Comparison of ENCODE assay signal across 8 cellular contexts in genomic region chr16:68538880-68539701, GRCh38. TPM values are rescaled to one million over a fixed set of nuclear protein-coding genes. Genes with fewer than 3 reads are reported as not detected.
DNase-seq lines count a peak whose midpoint lies in the region; ATAC-seq and TF ChIP-seq lines count a peak whose summit lies in the region.

Gene ZFP90, plus strand, starts transcription at chr16:68539291. Its CDS starts 502 bp downstream, at chr16:68539793.

- TF ChIP-seq POLR2A in ovary (IDR thresholded peaks at IDR 0.05), result no peak

- intact Hi-C loops in head of caudate nucleus (cut with DNase I), result loop anchor here (10.0 kb wide), 1 partner anchor 306 kb away; the partner anchor contains the start of gene TANGO6
- intact Hi-C loops in ovary (cut with DNase I), result loop anchor here in 1 of 4 donors (10.0 kb wide), 1 partner anchor 586 kb away; no protein-coding TSS in a partner anchor

- H3K27ac ChIP-seq in ovary (peak within 1 kb of the TSS; percentile 38 to 54), thymus (ENCODE audit: low read depth) (peak within 1 kb of the TSS; percentile 95)

- H3K4me1 ChIP-seq in ovary (ENCODE audit: insufficient read depth) (peaks cover 4% of the 10 kb centered on the region), thymus (ENCODE audit: control insufficient read depth, insufficient read depth, low read length) (peaks cover 6% of the 10 kb centered on the region)

- H3K27me3 ChIP-seq in ovary, result no peaks in the 10 kb centered on the region
- no peaks in the 10 kb centered on the region for H3K27me3 ChIP-seq in thymus (ENCODE audit: control insufficient read depth, insufficient read depth)

- ATAC-seq in activated naive CD4-positive, alpha-beta T cell treated with anti-CD3 and anti-CD28 coated beads, Interleukin-2, amount 50 U/mL, for 72 hours, result peak; percentile 96

- 0 to 2% (median 1%) methylated on average over 27 to 71 of the region's 71 CpGs for WGBS in ovary, 3 donors
- WGBS in thymus, result 3% methylated on average over 71 of the region's 71 CpGs

- peak; percentile 99 for DNase-seq in GM03348 (ENCODE audit: low spot score)
- peak; percentile 52 for DNase-seq in HFF-Myc (ENCODE audit: extremely low read depth, low read depth)
- peak; percentile 86 for DNase-seq in NAMALWA (ENCODE audit: low spot score)
- DNase-seq in SKM-1 (lab: John Stamatoyannopoulos, UW; ENCODE audit: unreplicated experiment), result peak; percentile 86
- peak; percentile 87 to 90 for DNase-seq in activated naive CD4-positive, alpha-beta T cell treated with anti-CD3 and anti-CD28 coated beads, Interleukin-2, amount 50 U/mL, for 72 hours (ENCODE audit: low spot score in 2 of 2)
- DNase-seq in head of caudate nucleus, result peak; percentile 61 to 95 (median 88)
- DNase-seq in ovary, result peak; percentile 84 to 92 (median 88)

- no peak for TF ChIP-seq CTCF in HFF-Myc (IDR thresholded peaks at IDR 0.05; ENCODE audit: low read depth, low read length, missing control alignments)
- TF ChIP-seq CTCF in ovary (IDR thresholded peaks at IDR 0.05), result no peak

- H3K36me3 Mint-ChIP-seq in activated naive CD4-positive, alpha-beta T cell treated with anti-CD3 and anti-CD28 coated beads, Interleukin-2, amount 50 U/mL, for 72 hours, result peaks cover 30 to 42% of the 10 kb centered on the region in 2 donors

- H3K36me3 ChIP-seq in ovary (no peaks in the 10 kb centered on the region), thymus (ENCODE audit: control insufficient read depth, insufficient read depth) (peaks cover 10% of the 10 kb centered on the region)

- peak within 1 kb of the TSS; percentile 82 for H3K4me3 ChIP-seq in HFF-Myc (replicated peaks; ENCODE audit: low read depth, low read length)
- peak within 1 kb of the TSS; percentile 69 for H3K4me3 ChIP-seq in ovary
- H3K4me3 ChIP-seq in thymus (ENCODE audit: low read length), result peak within 1 kb of the TSS; percentile 91

- H3K27ac Mint-ChIP-seq in activated naive CD4-positive, alpha-beta T cell treated with anti-CD3 and anti-CD28 coated beads, Interleukin-2, amount 50 U/mL, for 72 hours, result peak within 1 kb of the TSS; percentile 90 to 98

- H3K9me3 Mint-ChIP-seq in activated naive CD4-positive, alpha-beta T cell treated with anti-CD3 and anti-CD28 coated beads, Interleukin-2, amount 50 U/mL, for 72 hours, result peaks cover 0 to 16% of the 10 kb centered on the region in 2 donors

- TF ChIP-seq EP300 in ovary (IDR thresholded peaks at IDR 0.05), result no peak

- H3K9me3 ChIP-seq in ovary, result no peaks in the 10 kb centered on the region
- H3K9me3 ChIP-seq in thymus (ENCODE audit: control insufficient read depth), result no peaks in the 10 kb centered on the region

RNA-seq across cellular contexts. Expression of gene ZFP90, which starts in this region (rescaled TPM):
- 10 to 100 TPM; 29.7 to 37.7 TPM for total RNA-seq in activated naive CD4-positive, alpha-beta T cell treated with anti-CD3 and anti-CD28 coated beads, Interleukin-2, amount 50 U/mL, for 72 hours
- 10 to 100 TPM; 29.8 to 50.0 (median 40.7) TPM for total RNA-seq in ovary
- polyA plus RNA-seq in ovary (10 to 100 TPM; 16.7 to 25.3 TPM), thymus (13.8 TPM)

Comparison
In these comparisons a context has a peak if more than half of its experiments do, and no peak if none do; other contexts are left out.
1. Peak in every context shown above with its lines: DNase-seq, ATAC-seq, H3K4me3 ChIP-seq and H3K27ac ChIP-seq.